9 cellular contexts compared by ENCODE assay signal in the genomic region with DNA sequence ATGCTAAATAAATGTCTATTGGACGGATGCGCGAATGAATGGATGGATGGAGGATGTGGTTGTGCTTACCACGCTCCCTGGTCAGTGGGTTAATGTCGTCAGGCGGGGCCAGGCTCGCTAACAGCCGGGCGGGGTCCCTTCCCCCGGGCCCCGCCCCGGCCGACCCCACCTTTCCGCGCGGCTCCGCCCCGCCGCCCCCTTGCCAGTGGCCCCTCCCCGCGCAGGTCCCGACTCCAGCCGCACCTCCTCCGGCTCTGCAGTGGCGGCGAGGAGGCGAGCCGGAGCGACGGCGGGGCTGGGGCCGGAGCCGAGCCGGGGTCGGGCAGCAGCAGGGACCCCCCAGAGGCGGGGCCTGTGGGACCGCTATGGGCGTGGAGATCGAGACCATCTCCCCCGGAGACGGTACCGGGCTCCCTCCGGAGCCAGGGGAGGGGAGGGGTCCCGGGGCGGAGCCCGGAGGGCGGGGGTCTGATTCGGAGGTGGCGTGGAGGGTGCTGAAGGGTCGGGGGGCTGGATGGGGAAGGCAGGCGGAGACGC. TPM values are rescaled to one million over a fixed set of nuclear protein-coding genes. Genes with fewer than 3 reads are reported as not detected.
DNase-seq lines count a peak whose midpoint lies in the region; ATAC-seq, FAIRE-seq and TF ChIP-seq lines count a peak whose summit lies in the region.
"Had no signal": no experiment of that assay in that cellular context is flagged by ENCODE, and none has a peak within 500 bp of the region (broad histone marks: within the 10 kb centered on the region; RNA-seq: fewer than 3 reads in every experiment).

A gene (plus strand): TSS at position 257 of the 537 bp plus-strand sequence. CDS start 109 bp downstream, at position 366.

- H3K27me3 ChIP-seq in esophagus squamous epithelium (no peaks in the 10 kb centered on the region), stomach smooth muscle (ENCODE audit: control insufficient read depth in 1 of 2, insufficient read depth in 2 of 2, low read length in 2 of 2) (peaks cover 0 to 7% of the 10 kb centered on the region in 2 donors)
- peaks cover 0 to 8% of the 10 kb centered on the region in 2 donors for H3K27me3 ChIP-seq in naive thymus-derived CD4-positive, alpha-beta T cell (ENCODE audit: control insufficient read depth in 2 of 2, insufficient read depth in 2 of 2, low read length in 2 of 2)

- peaks cover 0 to 5% (median 0%) of the 10 kb centered on the region in 5 donors for H3K36me3 Mint-ChIP-seq in naive thymus-derived CD4-positive, alpha-beta T cell

- TF ChIP-seq CTCF in esophagus squamous epithelium (IDR thresholded peaks at IDR 0.05) (no peak), D721Med (IDR thresholded peaks at IDR 0.05; ENCODE audit: insufficient read depth, missing control alignments) (no peak)

- peak in 1 of 4 donors; percentile 45 for TF ChIP-seq POLR2A in esophagus squamous epithelium (IDR thresholded peaks at IDR 0.05)

- peak within 1 kb of the TSS in 5 of 10 donors; percentile 85 to 94 (median 89) for H3K4me3 Mint-ChIP-seq in naive thymus-derived CD4-positive, alpha-beta T cell

- WGBS in esophagus squamous epithelium, 2 donors, result 0% methylated on average over 10 to 16 of the region's 52 CpGs

- H3K4me1 ChIP-seq in esophagus squamous epithelium (peaks cover 8 to 52% (median 11%) of the 10 kb centered on the region in 3 donors), stomach smooth muscle (ENCODE audit: control insufficient read depth, insufficient read depth, low read length) (peaks cover 19% of the 10 kb centered on the region)
- H3K4me1 ChIP-seq in naive thymus-derived CD4-positive, alpha-beta T cell (ENCODE audit: control insufficient read depth in 2 of 2, insufficient read depth in 2 of 2, low read length in 2 of 2), result peaks cover 0 to 4% of the 10 kb centered on the region in 2 donors

- intact Hi-C loops in esophagus squamous epithelium (cut with DNase I), result no loop called here
- intact Hi-C loops in naive thymus-derived CD4-positive, alpha-beta T cell (cut with micrococcal nuclease), result loop anchor here in 1 of 2 donors (5.0 kb wide), 1 partner anchor 73 kb away; a partner anchor contains a TSS

- peaks cover 11 to 22% (median 18%) of the 10 kb centered on the region in 5 donors for H3K27me3 Mint-ChIP-seq in naive thymus-derived CD4-positive, alpha-beta T cell

- FAIRE-seq in D721Med (lab: Jason Lieb, UNC), result no peak
- FAIRE-seq: islet of Langerhans had no signal

- peaks cover 17 to 38% (median 30%) of the 10 kb centered on the region in 7 donors for H3K4me1 Mint-ChIP-seq in naive thymus-derived CD4-positive, alpha-beta T cell

- no peak for ATAC-seq in naive thymus-derived CD4-positive, alpha-beta T cell

- H3K4me3 ChIP-seq in esophagus squamous epithelium (peak within 1 kb of the TSS; percentile 69 to 83 (median 75)), stomach smooth muscle (ENCODE audit: low read length in 2 of 2) (peak within 1 kb of the TSS; percentile 59 to 71)
- peak within 1 kb of the TSS; percentile 47 for H3K4me3 ChIP-seq in naive thymus-derived CD4-positive, alpha-beta T cell (ENCODE audit: low read length)

- CTCF ChIA-PET in naive thymus-derived CD4-positive, alpha-beta T cell (lab: Charles Lee), result no interaction called here

- H3K27ac ChIP-seq in esophagus squamous epithelium (peak within 1 kb of the TSS; percentile 59 to 79 (median 68)), stomach smooth muscle (ENCODE audit: low read length) (no peak within 1 kb of the TSS)
- no peak within 1 kb of the TSS for H3K27ac ChIP-seq in naive thymus-derived CD4-positive, alpha-beta T cell (ENCODE audit: low read depth, low read length)

- H3K27ac Mint-ChIP-seq in naive thymus-derived CD4-positive, alpha-beta T cell, result peak within 1 kb of the TSS in 2 of 9 donors; percentile 50 to 52

- DNase-seq in NCI-H1417 (lab: John Stamatoyannopoulos, UW) (peak; percentile 70 to 80 (median 71)), NCI-H1417 treated with DMSO at 0.1 percent for 48 hours (lab: John Stamatoyannopoulos, UW) (no peak), NCI-H460 (ENCODE audit: extremely low read depth, low read depth) (peak; percentile 23), activated T-cell treated with anti-CD3 and anti-CD28 coated beads for 4 hours (peak; percentile 17), esophagus squamous epithelium (lab: John Stamatoyannopoulos, UW) (no peak), D721Med (ENCODE audit: insufficient read length, low spot score) (no peak)
- DNase-seq in naive thymus-derived CD4-positive, alpha-beta T cell, result peak in 4 of 9 donors; percentile 1 to 72 (median 22)

- peaks cover 0 to 2% (median 0%) of the 10 kb centered on the region in 11 donors for H3K9me3 Mint-ChIP-seq in naive thymus-derived CD4-positive, alpha-beta T cell

- POLR2A ChIA-PET in naive thymus-derived CD4-positive, alpha-beta T cell (lab: Charles Lee), result interaction anchor here (1.2 to 1.7 kb wide), 3 partner anchors 26 to 124 kb away, joined by 4 to 6 read pairs (median 5); a partner anchor contains a TSS

- H3K9me3 ChIP-seq in esophagus squamous epithelium, result no peaks in the 10 kb centered on the region
- H3K9me3 ChIP-seq in naive thymus-derived CD4-positive, alpha-beta T cell (ENCODE audit: control insufficient read depth in 2 of 3, low read length in 3 of 3), result no peaks in the 10 kb centered on the region
- H3K9me3 ChIP-seq in stomach smooth muscle (ENCODE audit: control insufficient read depth in 2 of 2, low read length in 2 of 2), result no peaks in the 10 kb centered on the region

- H3K36me3 ChIP-seq in esophagus squamous epithelium (no peaks in the 10 kb centered on the region), stomach smooth muscle (ENCODE audit: control insufficient read depth in 2 of 2, insufficient read depth in 2 of 2, low read length in 2 of 2) (no peaks in the 10 kb centered on the region)
- H3K36me3 ChIP-seq in naive thymus-derived CD4-positive, alpha-beta T cell (ENCODE audit: control insufficient read depth in 2 of 3, insufficient read depth in 3 of 3, low read length in 3 of 3), result peaks cover 0 to 3% (median 0%) of the 10 kb centered on the region in 3 experiments

- peak within 1 kb of the TSS; percentile 42 to 51 for H3K9ac ChIP-seq in stomach smooth muscle (ENCODE audit: low read length in 2 of 2)

RNA-seq across cellular contexts. Expression of the gene that starts here (rescaled TPM):
- total RNA-seq in NCI-H460 (2014; rRNA removed; shearing (Covaris generic)), result 0.38 TPM in 1 of 2 replicates, not detected in the other
- not detected in 2 replicates for polyA plus RNA-seq in NCI-H460 (2014; cell fraction: nucleus; rRNA removed)
- total RNA-seq in esophagus squamous epithelium, result 10 to 100 TPM in 1 of 4 donors, 1 to 10 TPM in 3; 4.5 to 12.1 (median 8.3) TPM
- 1 to 10 TPM in 1 of 5 experiments, not detected in 4; 2.7 TPM for total RNA-seq in naive thymus-derived CD4-positive, alpha-beta T cell
- polyA plus RNA-seq in naive thymus-derived CD4-positive, alpha-beta T cell, result not detected

Comparison
In these comparisons a context has a peak if more than half of its experiments do, and no peak if none do; other contexts are left out.
1. DNase-seq: peak in NCI-H1417 (3 of 3) and activated T-cell treated with anti-CD3 and anti-CD28 coated beads for 4 hours (single experiment); none in NCI-H1417 treated with DMSO at 0.1 percent for 48 hours (single experiment), esophagus squamous epithelium (single experiment) and D721Med (single experiment).
2. Peak in DNase-seq in NCI-H460; RNA of the gene not detected or under 1 TPM.
3. H3K27ac ChIP-seq: peak in esophagus squamous epithelium (4 of 4); none in naive thymus-derived CD4-positive, alpha-beta T cell (single experiment) and stomach smooth muscle (single experiment).
4. Peak in every context shown above with its lines, with median percentiles within 50 percentile points of each other: H3K4me3 ChIP-seq.